In genomic region chr18:62766266-62766665, GRCh38 we compare ENCODE assay signal across 19 cellular contexts.
"Had no signal": no experiment of that assay in that cellular context is flagged by ENCODE, and none has a peak within 500 bp of the region (broad histone marks: within the 10 kb centered on the region; RNA-seq: fewer than 3 reads in every experiment).

No MANE protein-coding gene starts in this region.

- H3K27ac Mint-ChIP-seq: activated naive CD8-positive, alpha-beta T cell treated with anti-CD3 and anti-CD28 coated beads, Interleukin-2, amount 10 ng/mL, durations not matched to agents 7 days and 5 days; activated T-helper 1 cell treated with anti-CD3 and anti-CD28 coated beads, Interleukin-12 subunit alpha, Interleukin-12 subunit beta, Interleukin-2, Interleukin-4 antibody, amounts not matched to agents 30 ng/mL and 10 ng/mL and 1 ng/mL, durations not matched to agents 14 hours and 24 hours and 36 hours; T-helper 2 cell treated with Interferon-gamma antibody and Interleukin-4, amounts not matched to agents 5 μg/mL and 100 μg/mL, for 36 hours had no signal

- H3K36me3 ChIP-seq: ascending aorta, cardiac muscle cell, left ventricle myocardium inferior, ovary, sigmoid colon, uterus had no signal

- H3K4me1 ChIP-seq: uterus had no signal

- H3K9me3 Mint-ChIP-seq: activated naive CD8-positive, alpha-beta T cell treated with anti-CD3 and anti-CD28 coated beads, Interleukin-2, amount 10 ng/mL, durations not matched to agents 7 days and 5 days; activated T-helper 1 cell treated with anti-CD3 and anti-CD28 coated beads, Interleukin-12 subunit alpha, Interleukin-12 subunit beta, Interleukin-2, Interleukin-4 antibody, amounts not matched to agents 30 ng/mL and 10 ng/mL and 1 ng/mL, durations not matched to agents 14 hours and 24 hours and 36 hours; neural crest cell had no signal

- H3K4me3 ChIP-seq: ascending aorta, cardiac muscle cell, hepatocyte, left ventricle myocardium inferior, ovary, sigmoid colon, uterus had no signal

- H3K27me3 Mint-ChIP-seq: activated naive CD8-positive, alpha-beta T cell treated with anti-CD3 and anti-CD28 coated beads, Interleukin-2, amount 10 ng/mL, durations not matched to agents 7 days and 5 days had no signal

- H3K4me3 Mint-ChIP-seq: activated naive CD8-positive, alpha-beta T cell treated with anti-CD3 and anti-CD28 coated beads, Interleukin-2, amount 10 ng/mL, durations not matched to agents 7 days and 5 days; activated T-helper 1 cell treated with anti-CD3 and anti-CD28 coated beads, Interleukin-12 subunit alpha, Interleukin-12 subunit beta, Interleukin-2, Interleukin-4 antibody, amounts not matched to agents 30 ng/mL and 10 ng/mL and 1 ng/mL, durations not matched to agents 14 hours and 24 hours and 36 hours; neural crest cell; T-helper 2 cell treated with Interferon-gamma antibody and Interleukin-4, amounts not matched to agents 5 μg/mL and 100 μg/mL, for 36 hours had no signal

- FAIRE-seq: colon, endometrium, kidney had no signal

- H3K27ac ChIP-seq: ascending aorta, cardiac muscle cell, hepatocyte, left ventricle myocardium inferior, ovary, sigmoid colon, uterus had no signal

- H3K27me3 ChIP-seq: ascending aorta, cardiac muscle cell, hepatocyte, ovary, sigmoid colon, uterus had no signal

- DNase-seq: activated CD4-positive, CD25-positive, alpha-beta regulatory T cell treated with anti-CD3 and anti-CD28 coated beads, Interleukin-2, amount 50 U/mL, for 72 hours; activated naive CD4-positive, alpha-beta T cell; activated naive CD8-positive, alpha-beta T cell treated with anti-CD3 and anti-CD28 coated beads, Interleukin-2, amount 10 ng/mL, durations not matched to agents 7 days and 5 days; kidney; left ventricle myocardium inferior; mesendoderm; ovary; sigmoid colon; stimulated activated CD4-positive, alpha-beta T cell treated with anti-CD3 and anti-CD28 coated beads, Interleukin-1b, Interleukin-23, amount 100 ng/mL, for 48 hours; uterus had no signal

- H3K9me3 ChIP-seq: ascending aorta, left ventricle myocardium inferior, ovary, sigmoid colon, uterus had no signal

- ATAC-seq: esophagus mucosa had no signal
